Comparison of ENCODE assay signal across 1 cellular context in the genomic region with DNA sequence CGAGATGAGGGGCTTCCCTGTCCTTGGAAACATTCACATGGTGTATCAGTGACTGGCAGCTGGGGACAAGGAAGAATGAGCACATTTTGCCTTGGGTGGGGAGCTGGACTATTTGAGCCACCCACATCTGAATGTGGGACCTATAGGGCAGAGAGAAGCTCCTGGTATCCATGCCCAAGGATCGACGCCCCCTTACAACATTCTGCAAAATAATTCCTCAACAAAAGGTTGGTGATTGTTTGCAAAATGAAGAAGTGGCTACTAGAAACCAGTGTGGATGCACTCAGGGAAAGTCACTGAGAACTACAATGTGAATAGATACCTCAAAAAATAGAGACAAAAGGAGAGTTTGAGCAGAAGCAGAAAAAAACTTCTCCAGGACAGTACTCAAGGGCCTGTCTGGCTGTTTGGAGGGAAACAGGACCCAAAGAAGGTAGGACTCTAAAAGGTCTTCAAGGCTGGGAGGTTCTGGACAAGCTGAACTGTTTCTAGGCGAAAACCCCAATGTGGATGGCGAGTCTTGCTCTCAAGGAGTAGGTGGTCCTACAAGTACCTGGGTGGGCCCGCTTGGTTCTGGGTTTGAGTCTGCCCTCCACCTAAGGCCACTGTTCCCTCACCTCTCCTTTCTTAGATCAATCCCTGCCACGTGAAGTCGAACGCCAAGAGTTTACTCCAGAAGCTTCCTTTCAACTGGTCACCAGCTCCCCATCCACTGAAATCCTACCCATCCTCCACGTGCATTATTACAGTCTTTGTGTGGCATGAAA.
TF ChIP-seq lines count a peak whose summit lies in the region.

No MANE protein-coding gene starts in this region.

TF ChIP-seq in GM12878, 131 proteins besides CTCF, POLR2A, EP300 and RAD21 (continued from another document):
- TF ChIP-seq, protein P1, sequence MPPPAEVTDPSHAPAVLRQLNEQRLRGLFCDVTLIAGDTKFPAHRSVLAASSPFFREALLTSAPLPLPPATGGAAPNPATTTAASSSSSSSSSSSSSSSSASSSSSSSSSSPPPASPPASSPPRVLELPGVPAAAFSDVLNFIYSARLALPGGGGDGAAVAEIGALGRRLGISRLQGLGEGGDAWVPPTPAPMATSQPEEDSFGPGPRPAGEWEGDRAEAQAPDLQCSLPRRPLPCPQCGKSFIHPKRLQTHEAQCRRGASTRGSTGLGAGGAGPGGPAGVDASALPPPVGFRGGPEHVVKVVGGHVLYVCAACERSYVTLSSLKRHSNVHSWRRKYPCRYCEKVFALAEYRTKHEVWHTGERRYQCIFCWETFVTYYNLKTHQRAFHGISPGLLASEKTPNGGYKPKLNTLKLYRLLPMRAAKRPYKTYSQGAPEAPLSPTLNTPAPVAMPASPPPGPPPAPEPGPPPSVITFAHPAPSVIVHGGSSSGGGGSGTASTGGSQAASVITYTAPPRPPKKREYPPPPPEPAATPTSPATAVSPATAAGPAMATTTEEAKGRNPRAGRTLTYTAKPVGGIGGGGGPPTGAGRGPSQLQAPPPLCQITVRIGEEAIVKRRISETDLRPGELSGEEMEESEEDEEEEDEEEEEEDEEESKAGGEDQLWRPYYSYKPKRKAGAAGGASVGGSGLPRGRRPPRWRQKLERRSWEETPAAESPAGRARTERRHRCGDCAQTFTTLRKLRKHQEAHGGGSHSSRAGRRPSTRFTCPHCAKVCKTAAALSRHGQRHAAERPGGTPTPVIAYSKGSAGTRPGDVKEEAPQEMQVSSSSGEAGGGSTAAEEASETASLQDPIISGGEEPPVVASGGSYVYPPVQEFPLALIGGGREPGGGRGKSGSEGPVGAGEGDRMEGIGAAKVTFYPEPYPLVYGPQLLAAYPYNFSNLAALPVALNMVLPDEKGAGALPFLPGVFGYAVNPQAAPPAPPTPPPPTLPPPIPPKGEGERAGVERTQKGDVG (CRISPR knock-in tag; IDR thresholded peaks at IDR 0.05): no peak
